In the genomic region with DNA sequence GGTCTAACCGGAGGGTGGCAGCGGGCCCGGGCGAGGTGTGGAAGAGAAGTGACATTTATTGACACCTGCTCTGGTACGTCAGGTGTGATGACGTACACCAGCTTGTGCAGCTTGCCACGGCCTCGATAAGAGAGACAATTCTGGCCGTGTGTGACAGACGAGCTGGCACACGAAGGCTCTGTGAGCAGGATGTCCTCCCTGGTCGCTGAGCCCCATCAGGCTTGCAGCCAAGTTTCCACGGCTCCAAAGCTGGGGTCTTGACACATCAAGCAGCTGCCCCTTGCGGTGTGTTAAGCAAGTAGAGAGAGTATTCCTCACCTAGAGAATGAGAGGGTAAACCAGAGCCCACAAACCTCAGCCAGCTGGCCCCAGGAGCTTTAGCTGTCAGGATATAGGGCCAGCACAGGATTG, we compare ENCODE assay signal across 1 cellular context.
TF ChIP-seq lines count a peak whose summit lies in the region.

No MANE protein-coding gene starts in this region.

TF ChIP-seq in GM23338, 12 proteins besides CTCF, POLR2A, EP300 and RAD21 (continued from another document):
- TF ChIP-seq, protein P1, sequence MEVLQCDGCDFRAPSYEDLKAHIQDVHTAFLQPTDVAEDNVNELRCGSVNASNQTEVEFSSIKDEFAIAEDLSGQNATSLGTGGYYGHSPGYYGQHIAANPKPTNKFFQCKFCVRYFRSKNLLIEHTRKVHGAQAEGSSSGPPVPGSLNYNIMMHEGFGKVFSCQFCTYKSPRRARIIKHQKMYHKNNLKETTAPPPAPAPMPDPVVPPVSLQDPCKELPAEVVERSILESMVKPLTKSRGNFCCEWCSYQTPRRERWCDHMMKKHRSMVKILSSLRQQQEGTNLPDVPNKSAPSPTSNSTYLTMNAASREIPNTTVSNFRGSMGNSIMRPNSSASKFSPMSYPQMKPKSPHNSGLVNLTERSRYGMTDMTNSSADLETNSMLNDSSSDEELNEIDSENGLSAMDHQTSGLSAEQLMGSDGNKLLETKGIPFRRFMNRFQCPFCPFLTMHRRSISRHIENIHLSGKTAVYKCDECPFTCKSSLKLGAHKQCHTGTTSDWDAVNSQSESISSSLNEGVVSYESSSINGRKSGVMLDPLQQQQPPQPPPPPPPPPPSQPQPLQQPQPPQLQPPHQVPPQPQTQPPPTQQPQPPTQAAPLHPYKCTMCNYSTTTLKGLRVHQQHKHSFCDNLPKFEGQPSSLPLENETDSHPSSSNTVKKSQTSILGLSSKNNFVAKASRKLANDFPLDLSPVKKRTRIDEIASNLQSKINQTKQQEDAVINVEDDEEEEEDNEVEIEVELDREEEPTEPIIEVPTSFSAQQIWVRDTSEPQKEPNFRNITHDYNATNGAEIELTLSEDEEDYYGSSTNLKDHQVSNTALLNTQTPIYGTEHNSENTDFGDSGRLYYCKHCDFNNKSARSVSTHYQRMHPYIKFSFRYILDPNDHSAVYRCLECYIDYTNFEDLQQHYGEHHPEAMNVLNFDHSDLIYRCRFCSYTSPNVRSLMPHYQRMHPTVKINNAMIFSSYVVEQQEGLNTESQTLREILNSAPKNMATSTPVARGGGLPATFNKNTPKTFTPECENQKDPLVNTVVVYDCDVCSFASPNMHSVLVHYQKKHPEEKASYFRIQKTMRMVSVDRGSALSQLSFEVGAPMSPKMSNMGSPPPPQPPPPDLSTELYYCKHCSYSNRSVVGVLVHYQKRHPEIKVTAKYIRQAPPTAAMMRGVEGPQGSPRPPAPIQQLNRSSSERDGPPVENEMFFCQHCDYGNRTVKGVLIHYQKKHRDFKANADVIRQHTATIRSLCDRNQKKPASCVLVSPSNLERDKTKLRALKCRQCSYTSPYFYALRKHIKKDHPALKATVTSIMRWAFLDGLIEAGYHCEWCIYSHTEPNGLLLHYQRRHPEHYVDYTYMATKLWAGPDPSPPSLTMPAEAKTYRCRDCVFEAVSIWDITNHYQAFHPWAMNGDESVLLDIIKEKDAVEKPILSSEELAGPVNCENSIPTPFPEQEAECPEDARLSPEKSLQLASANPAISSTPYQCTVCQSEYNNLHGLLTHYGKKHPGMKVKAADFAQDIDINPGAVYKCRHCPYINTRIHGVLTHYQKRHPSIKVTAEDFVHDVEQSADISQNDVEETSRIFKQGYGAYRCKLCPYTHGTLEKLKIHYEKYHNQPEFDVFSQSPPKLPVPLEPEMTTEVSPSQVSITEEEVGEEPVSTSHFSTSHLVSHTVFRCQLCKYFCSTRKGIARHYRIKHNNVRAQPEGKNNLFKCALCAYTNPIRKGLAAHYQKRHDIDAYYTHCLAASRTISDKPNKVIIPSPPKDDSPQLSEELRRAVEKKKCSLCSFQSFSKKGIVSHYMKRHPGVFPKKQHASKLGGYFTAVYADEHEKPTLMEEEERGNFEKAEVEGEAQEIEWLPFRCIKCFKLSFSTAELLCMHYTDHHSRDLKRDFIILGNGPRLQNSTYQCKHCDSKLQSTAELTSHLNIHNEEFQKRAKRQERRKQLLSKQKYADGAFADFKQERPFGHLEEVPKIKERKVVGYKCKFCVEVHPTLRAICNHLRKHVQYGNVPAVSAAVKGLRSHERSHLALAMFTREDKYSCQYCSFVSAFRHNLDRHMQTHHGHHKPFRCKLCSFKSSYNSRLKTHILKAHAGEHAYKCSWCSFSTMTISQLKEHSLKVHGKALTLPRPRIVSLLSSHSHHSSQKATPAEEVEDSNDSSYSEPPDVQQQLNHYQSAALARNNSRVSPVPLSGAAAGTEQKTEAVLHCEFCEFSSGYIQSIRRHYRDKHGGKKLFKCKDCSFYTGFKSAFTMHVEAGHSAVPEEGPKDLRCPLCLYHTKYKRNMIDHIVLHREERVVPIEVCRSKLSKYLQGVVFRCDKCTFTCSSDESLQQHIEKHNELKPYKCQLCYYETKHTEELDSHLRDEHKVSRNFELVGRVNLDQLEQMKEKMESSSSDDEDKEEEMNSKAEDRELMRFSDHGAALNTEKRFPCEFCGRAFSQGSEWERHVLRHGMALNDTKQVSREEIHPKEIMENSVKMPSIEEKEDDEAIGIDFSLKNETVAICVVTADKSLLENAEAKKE (CRISPR knock-in tag; IDR thresholded peaks at IDR 0.05): no peak
TF ChIP-seq in GM23338: peak in this region for 0.
